ENCODE assay signal across 21 cellular contexts in the genomic region with DNA sequence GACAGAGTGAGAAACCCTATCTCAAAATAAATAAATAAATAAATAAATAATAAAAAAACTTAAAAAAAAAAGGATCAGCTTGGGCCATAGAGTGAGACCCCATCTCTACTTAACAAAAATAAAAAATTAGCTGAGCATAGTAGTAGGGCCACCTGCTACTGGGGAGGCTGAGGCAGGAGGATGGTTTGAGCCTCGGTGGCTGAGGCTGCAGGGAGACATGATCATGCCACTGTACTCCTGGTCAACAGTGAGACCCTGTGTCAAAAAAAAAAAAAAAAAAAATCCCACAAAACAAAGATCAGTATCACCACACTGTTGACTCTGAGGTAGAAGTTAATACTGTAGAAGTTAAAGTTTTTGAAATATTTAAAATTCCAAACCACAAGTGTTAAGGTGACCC. TPM values are rescaled to one million over a fixed set of nuclear protein-coding genes. Genes with fewer than 3 reads are reported as not detected.
DNase-seq lines count a peak whose midpoint lies in the region; ATAC-seq, FAIRE-seq and TF ChIP-seq lines count a peak whose summit lies in the region.
"Had no signal": no experiment of that assay in that cellular context is flagged by ENCODE, and none has a peak within 500 bp of the region (broad histone marks: within the 10 kb centered on the region; RNA-seq: fewer than 3 reads in every experiment).

No MANE protein-coding gene starts in this region.

- no peak for TF ChIP-seq RAD21 in HepG2 (CRISPR knock-in tag; IDR thresholded peaks at IDR 0.05)

- TF ChIP-seq CTCF in HepG2 (CRISPR knock-in tag; IDR thresholded peaks at IDR 0.05) (no peak), right lobe of liver (IDR thresholded peaks at IDR 0.05) (no peak)

- FAIRE-seq in HepG2 (lab: Jason Lieb, UNC) = no peak
- FAIRE-seq: A204.1, G401.6, GM12891, GM19239 had no signal

- TF ChIP-seq POLR2A in HepG2 (IDR thresholded peaks at IDR 0.05; ENCODE audit: insufficient read depth in 1 of 2, low read depth in 2 of 2, low read length in 2 of 2) (no peak), right lobe of liver (IDR thresholded peaks at IDR 0.05) (no peak)

- CTCF ChIA-PET in HepG2 (lab: Yijun Ruan, JAX; ENCODE audit: low intra/inter-chr PET ratio, low total read pairs) = no interaction called here

- BruUV-seq in HepG2 (replicated peaks; lab: Mats Ljungman, UMichigan) = no TSS peak

- POLR2A ChIA-PET in HepG2 (lab: Yijun Ruan, JAX) = no interaction called here

- 88% methylated on average over 1 of the region's 1 CpG for WGBS in HepG2 (ENCODE audit: low lambda C conversion rate)
- WGBS in right lobe of liver (ENCODE audit: insufficient coverage, low coverage, low lambda C conversion rate, missing lambda C conversion rate) = 100% methylated on average over 1 of the region's 1 CpG

- peaks cover 19 to 72% of the 10 kb centered on the region in 2 experiments; a peak in 4 of 5 replicates for H3K36me3 ChIP-seq in HepG2 (replicated peaks in 1 of 2; ENCODE audit: control insufficient read depth in 1 of 2, insufficient read depth in 2 of 2, low read length in 2 of 2)
- H3K36me3 ChIP-seq in right lobe of liver = peaks cover 0 to 3% (median 1%) of the 10 kb centered on the region in 4 donors

- no peak overlapping the region for H3K9ac ChIP-seq in HepG2 (ENCODE audit: insufficient read depth, low read depth, low read length)
- H3K9ac ChIP-seq: BLaER1 had no signal

- H4K20me1 ChIP-seq in HepG2 (ENCODE audit: insufficient read depth, low read length) = peaks cover 18% of the 10 kb centered on the region

- no peak overlapping the region for H3K4me3 ChIP-seq in HepG2 (replicated peaks in 1 of 3; ENCODE audit: insufficient read depth in 1 of 3, low read depth in 2 of 3, low read length in 3 of 3)
- H3K4me3 ChIP-seq in right lobe of liver = no peak overlapping the region
- H3K4me3 ChIP-seq: BLaER1 had no signal

- no peaks in the 10 kb centered on the region for H3K9me3 ChIP-seq in HepG2 (ENCODE audit: low read length)
- no peaks in the 10 kb centered on the region for H3K9me3 ChIP-seq in right lobe of liver
- H3K9me3 ChIP-seq: BE2C, BLaER1 had no signal

- in situ Hi-C loops in HepG2 (cut with HindIII; ENCODE audit: extremely low pct_ligation_motif_present, low pct_unique_long_range_greater_than_20kb) = no loop called here

- H3K27ac ChIP-seq in HepG2 (ENCODE audit: extremely low read length, insufficient read depth, low read length) (no peak overlapping the region), right lobe of liver (no peak overlapping the region), caudate nucleus (ENCODE audit: low read depth, low read length) (peak overlapping the region; percentile 80)
- H3K27ac ChIP-seq: BLaER1 had no signal

- DNase-seq in HepG2 (ENCODE audit: low spot score) = no peak
- no peak for DNase-seq in right lobe of liver
- DNase-seq in caudate nucleus (lab: John Stamatoyannopoulos, UW) = no peak
- DNase-seq in DMS153 (lab: John Stamatoyannopoulos, UW) = no peak
- DNase-seq in NCI-H2171 treated with DMSO at 0.1 percent for 48 hours (lab: John Stamatoyannopoulos, UW) = no peak
- DNase-seq: 8988T; ACHN; BE2C; C1 segment of cervical spinal cord; CD4-positive, alpha-beta memory T cell; CD4-positive, CD25-positive, alpha-beta regulatory T cell; CD8-positive, alpha-beta memory T cell; COR-L47; DMS 273 treated with DMSO at 0.1 percent for 48 hours; DMS79 treated with DMSO at 0.1 percent for 48 hours; GF-D8 had no signal

- ATAC-seq in HepG2 (no peak), right lobe of liver (no peak)

- TF ChIP-seq EP300 in HepG2 (IDR thresholded peaks at IDR 0.05; ENCODE audit: low read depth in 2 of 2, low read length in 2 of 2) (no peak), HepG2 (CRISPR knock-in tag; IDR thresholded peaks at IDR 0.05; ENCODE audit: borderline replicate concordance) (no peak)

- intact Hi-C loops in HepG2 (cut with micrococcal nuclease; ENCODE audit: unreplicated experiment) = no loop called here
- intact Hi-C loops in right lobe of liver (cut with DNase I) = no loop called here

- peaks cover 25% of the 10 kb centered on the region for H3K79me2 ChIP-seq in HepG2 (ENCODE audit: insufficient read depth, low read length)

- H2AFZ ChIP-seq in HepG2 (ENCODE audit: low read length) = no peak overlapping the region

- H3K4me2 ChIP-seq in HepG2 (ENCODE audit: low read depth, low read length) = no peak overlapping the region
- H3K4me2 ChIP-seq: BLaER1 had no signal

- H3K4me1 ChIP-seq in HepG2 (ENCODE audit: insufficient read depth, low read length) (peaks cover 13% of the 10 kb centered on the region), right lobe of liver (peaks cover 0 to 10% (median 3%) of the 10 kb centered on the region in 4 donors)
- H3K4me1 ChIP-seq: BLaER1 had no signal

- H3K27me3 ChIP-seq in HepG2 (ENCODE audit: control insufficient read depth in 1 of 2, insufficient read depth in 2 of 2, low read length in 2 of 2) (no peaks in the 10 kb centered on the region), right lobe of liver (no peaks in the 10 kb centered on the region)
- H3K27me3 ChIP-seq: BE2C, BLaER1 had no signal

TF ChIP-seq in HepG2, 621 proteins besides CTCF, POLR2A, EP300 and RAD21:
- TF ChIP-seq NONO (IDR thresholded peaks at IDR 0.05) (no peak), NONO (CRISPR knock-in tag; conservative IDR thresholded peaks at IDR 0.05) (no peak)
- TF ChIP-seq, protein P1, sequence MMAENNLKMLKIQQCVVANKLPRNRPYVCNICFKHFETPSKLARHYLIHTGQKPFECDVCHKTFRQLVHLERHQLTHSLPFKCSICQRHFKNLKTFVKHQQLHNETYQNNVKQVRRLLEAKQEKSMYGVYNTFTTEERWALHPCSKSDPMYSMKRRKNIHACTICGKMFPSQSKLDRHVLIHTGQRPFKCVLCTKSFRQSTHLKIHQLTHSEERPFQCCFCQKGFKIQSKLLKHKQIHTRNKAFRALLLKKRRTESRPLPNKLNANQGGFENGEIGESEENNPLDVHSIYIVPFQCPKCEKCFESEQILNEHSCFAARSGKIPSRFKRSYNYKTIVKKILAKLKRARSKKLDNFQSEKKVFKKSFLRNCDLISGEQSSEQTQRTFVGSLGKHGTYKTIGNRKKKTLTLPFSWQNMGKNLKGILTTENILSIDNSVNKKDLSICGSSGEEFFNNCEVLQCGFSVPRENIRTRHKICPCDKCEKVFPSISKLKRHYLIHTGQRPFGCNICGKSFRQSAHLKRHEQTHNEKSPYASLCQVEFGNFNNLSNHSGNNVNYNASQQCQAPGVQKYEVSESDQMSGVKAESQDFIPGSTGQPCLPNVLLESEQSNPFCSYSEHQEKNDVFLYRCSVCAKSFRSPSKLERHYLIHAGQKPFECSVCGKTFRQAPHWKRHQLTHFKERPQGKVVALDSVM (CRISPR knock-in tag; IDR thresholded peaks at IDR 0.05) = peak; percentile 92

RNA-seq across cellular contexts. Expression of a gene that starts 29.1 kb away (rescaled TPM):
- total RNA-seq in HepG2 (2016; rRNA removed; fragmentation: Illumina TruSeq; extraction: Trizol) (67.0 and 106 TPM in 2 replicates), right lobe of liver (10 to 100 TPM; 26.1 to 81.9 (median 55.2) TPM)
- total RNA-seq in HepG2 (2016; cell fraction: cytosol; rRNA removed; fragmentation: Illumina TruSeq; extraction: Trizol; ENCODE audit: low read depth) = 5.3 and 6.0 TPM in 2 replicates
- 65.8 and 105 TPM in 2 replicates for total RNA-seq in HepG2 (2016; cell fraction: insoluble cytoplasmic fraction; rRNA removed; fragmentation: Illumina TruSeq; extraction: Trizol)
- total RNA-seq in HepG2 (2016; cell fraction: membrane; rRNA removed; fragmentation: Illumina TruSeq; extraction: Trizol) = 15.3 and 18.4 TPM in 2 replicates
- total RNA-seq in HepG2 (2016; cell fraction: nucleus; rRNA removed; fragmentation: Illumina TruSeq; extraction: Trizol) = 102 and 125 TPM in 2 replicates
- 135 and 142 TPM in 2 replicates for polyA plus RNA-seq in HepG2 (2011; rRNA removed)
- 110 and 155 TPM in 2 replicates for polyA plus RNA-seq in HepG2 (2011; cell fraction: cytosol; rRNA removed)
- polyA plus RNA-seq in HepG2 (2011; cell fraction: nucleus; rRNA removed) = 50.4 and 50.5 TPM in 2 replicates
- polyA plus RNA-seq in HepG2 (2012) = 134 and 147 TPM in 2 replicates
- polyA plus RNA-seq in HepG2 (2016; cell fraction: cytosol; fragmentation: Illumina TruSeq; extraction: Trizol; ENCODE audit: low read depth) = 3.0 and 3.3 TPM in 2 replicates
- polyA plus RNA-seq in HepG2 (2016; cell fraction: insoluble cytoplasmic fraction; fragmentation: Illumina TruSeq; extraction: Trizol; ENCODE audit: low read depth) = 49.1 and 53.6 TPM in 2 replicates
- polyA plus RNA-seq in HepG2 (2016; cell fraction: membrane; fragmentation: Illumina TruSeq; extraction: Trizol; ENCODE audit: low read depth) = 8.1 and 9.3 TPM in 2 replicates
- 109 and 119 TPM in 2 replicates for polyA plus RNA-seq in HepG2 (2016; cell fraction: nucleus; fragmentation: Illumina TruSeq; extraction: Trizol; ENCODE audit: insufficient read depth, low read depth)
- polyA minus RNA-seq in HepG2 (2011; rRNA and poly(A)+ RNA removed; ENCODE audit: low replicate concordance) = 467 and 535 TPM in 2 replicates
- 185 and 199 TPM in 2 replicates for polyA minus RNA-seq in HepG2 (2011; cell fraction: cytosol; rRNA and poly(A)+ RNA removed)
- polyA minus RNA-seq in HepG2 (2011; cell fraction: nucleus; rRNA and poly(A)+ RNA removed) = 108 and 115 TPM in 2 replicates
